ENCODE assay signal across 9 cellular contexts in the genomic region with DNA sequence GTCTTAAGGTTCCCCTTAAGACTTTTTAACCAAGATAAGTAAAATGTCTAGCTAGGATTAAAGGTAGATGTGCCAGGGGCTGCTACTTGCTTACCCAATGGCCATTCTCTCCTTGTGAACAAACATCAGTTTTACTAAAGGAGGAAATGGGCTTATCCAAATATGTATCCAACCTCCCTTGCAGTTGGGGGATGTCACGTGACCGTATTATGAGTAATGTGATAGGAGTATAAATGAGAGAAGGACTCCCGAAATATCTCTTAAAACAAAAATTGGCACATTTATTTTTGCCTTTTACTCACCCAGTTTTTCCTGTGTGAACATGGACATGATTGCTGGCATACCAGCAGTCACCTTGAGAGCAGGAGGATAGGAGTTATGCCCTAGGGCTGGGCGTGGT.
"Had no signal": no experiment of that assay in that cellular context is flagged by ENCODE, and none has a peak within 500 bp of the region (broad histone marks: within the 10 kb centered on the region; RNA-seq: fewer than 3 reads in every experiment).

No MANE protein-coding gene starts in this region.

- H3K27ac Mint-ChIP-seq: GM23338, H9 had no signal

- H3K9me3 Mint-ChIP-seq: GM23338, H9 had no signal

- H3K4me3 Mint-ChIP-seq: GM23338, H9 had no signal

- H3K27ac ChIP-seq: HL-60, KMS-11 had no signal

- H3K4me2 ChIP-seq: GM23338, KMS-11 had no signal

- H3K4me3 ChIP-seq: GM23338 had no signal

- FAIRE-seq: H1, H54 had no signal

- H2AFZ ChIP-seq: GM23338 had no signal

- ATAC-seq: GM23338 had no signal

- H3K9ac ChIP-seq: KMS-11 had no signal

- H3K4me1 Mint-ChIP-seq: GM23338, H9 had no signal

- DNase-seq: H9, HCEC 1CT, IMR-90, KBM-7 had no signal
